In the genomic region with DNA sequence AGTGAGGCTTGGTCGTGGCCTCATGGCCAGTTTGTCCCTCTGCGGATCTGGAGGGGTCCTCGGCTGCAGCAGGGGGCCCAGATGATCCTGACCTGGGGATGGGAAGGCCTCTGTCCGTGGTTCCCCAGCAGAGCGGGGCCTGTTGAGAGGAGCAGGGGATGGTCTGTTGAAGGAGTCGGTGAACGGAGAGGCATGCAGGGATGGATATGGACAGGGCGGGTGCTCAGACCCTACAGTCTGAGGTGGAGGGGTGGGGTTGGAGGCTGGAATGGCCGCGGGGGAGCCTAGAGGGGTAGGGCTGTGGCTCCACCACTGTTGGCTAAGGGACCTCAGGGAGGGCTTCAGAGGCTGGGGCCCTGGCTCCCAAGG, we compare ENCODE assay signal across 32 cellular contexts.
"Had no signal": no experiment of that assay in that cellular context is flagged by ENCODE, and none has a peak within 500 bp of the region (broad histone marks: within the 10 kb centered on the region; RNA-seq: fewer than 3 reads in every experiment).

No MANE protein-coding gene starts in this region.

- H3K27me3 ChIP-seq: adrenal gland, body of pancreas, breast epithelium, cardiac muscle cell, dorsolateral prefrontal cortex, heart left ventricle had no signal

- H3K4me3 ChIP-seq: adrenal gland, body of pancreas, breast epithelium, cardiac muscle cell, coronary artery, dorsolateral prefrontal cortex, heart left ventricle had no signal

- H3K9me3 ChIP-seq: adrenal gland, body of pancreas, breast epithelium, heart left ventricle had no signal

- H3K27ac ChIP-seq: adrenal gland, body of pancreas, breast epithelium, cardiac muscle cell, coronary artery, heart left ventricle, VCaP had no signal

- FAIRE-seq: frontal cortex, TTC549 had no signal

- DNase-seq: activated CD4-positive, alpha-beta T cell treated with anti-CD3 and anti-CD28 coated beads for 1 hour; activated CD4-positive, alpha-beta T cell treated with anti-CD3 and anti-CD28 coated beads for 4 hours; activated CD4-positive, alpha-beta T cell treated with anti-CD3 and anti-CD28 coated beads, Interleukin-2, amount 50 U/mL, for 1 hour; activated CD4-positive, alpha-beta T cell treated with anti-CD3 and anti-CD28 coated beads, Interleukin-2, amount 50 U/mL, for 48 hours; activated CD8-positive, alpha-beta memory T cell treated with anti-CD3 and anti-CD28 coated beads for 24 hours; activated CD8-positive, alpha-beta T cell treated with anti-CD3 and anti-CD28 coated beads for 36 hours; activated effector memory CD4-positive, alpha-beta T cell treated with anti-CD3 and anti-CD28 coated beads, Interleukin-2, amount 50 U/mL, for 16 hours; activated naive CD4-positive, alpha-beta T cell treated with anti-CD3 and anti-CD28 coated beads for 36 hours; activated naive CD8-positive, alpha-beta T cell treated with anti-CD3 and anti-CD28 coated beads for 36 hours; activated naive CD8-positive, alpha-beta T cell treated with anti-CD3 and anti-CD28 coated beads, Interleukin-2, amount 50 U/mL, for 24 hours; activated T-cell treated with anti-CD3 and anti-CD28 coated beads, Interleukin-2, amount 50 U/mL, for 4 hours; adrenal gland; amygdala; aorta; body of pancreas; central memory CD4-positive, alpha-beta T cell; dorsolateral prefrontal cortex; effector memory CD4-positive, alpha-beta T cell; endodermal cell; foreskin fibroblast; glutamatergic neuron; heart left ventricle; T-helper 2 cell had no signal

- H3K4me1 ChIP-seq: adrenal gland, breast epithelium had no signal

- ATAC-seq: activated CD8-positive, alpha-beta T cell treated with anti-CD3 and anti-CD28 coated beads for 36 hours; activated naive CD8-positive, alpha-beta T cell treated with anti-CD3 and anti-CD28 coated beads, Interleukin-2, amount 50 U/mL, for 24 hours; activated T-cell treated with anti-CD3 and anti-CD28 coated beads, Interleukin-2, amount 50 U/mL, for 4 hours; activated T-helper 17 cell treated with anti-CD3 and anti-CD28 coated beads, Interleukin-2, amount 50 U/mL, for 72 hours; body of pancreas; esophagus mucosa; heart left ventricle; WTC11 had no signal

- H3K36me3 ChIP-seq: adrenal gland, breast epithelium, cardiac muscle cell, heart left ventricle had no signal
